ENCODE assay signal across 1 cellular context in the genomic region with DNA sequence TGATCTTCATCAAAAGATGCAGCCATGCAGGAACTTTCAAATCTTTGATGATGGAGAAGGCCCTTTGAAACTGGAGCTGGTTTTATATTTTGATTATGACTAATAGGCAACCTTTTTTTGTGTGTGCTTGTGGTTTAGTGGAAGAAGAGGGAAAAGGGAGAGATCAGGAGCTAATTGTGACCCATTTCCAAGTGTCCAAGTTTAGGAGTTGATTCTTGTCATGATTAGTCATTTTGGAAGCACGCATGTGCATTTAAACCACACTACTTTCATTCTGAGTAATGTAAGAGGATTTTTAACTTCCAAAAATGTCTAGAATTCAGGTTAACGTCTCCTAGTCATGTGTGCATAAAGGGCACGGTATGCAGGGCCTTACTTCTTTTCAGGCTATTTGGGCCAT.
TF ChIP-seq lines count a peak whose summit lies in the region.

No MANE protein-coding gene starts in this region.

TF ChIP-seq in HepG2, 621 proteins besides CTCF, POLR2A, EP300 and RAD21 (continued from another document):
- TF ChIP-seq, protein P1, sequence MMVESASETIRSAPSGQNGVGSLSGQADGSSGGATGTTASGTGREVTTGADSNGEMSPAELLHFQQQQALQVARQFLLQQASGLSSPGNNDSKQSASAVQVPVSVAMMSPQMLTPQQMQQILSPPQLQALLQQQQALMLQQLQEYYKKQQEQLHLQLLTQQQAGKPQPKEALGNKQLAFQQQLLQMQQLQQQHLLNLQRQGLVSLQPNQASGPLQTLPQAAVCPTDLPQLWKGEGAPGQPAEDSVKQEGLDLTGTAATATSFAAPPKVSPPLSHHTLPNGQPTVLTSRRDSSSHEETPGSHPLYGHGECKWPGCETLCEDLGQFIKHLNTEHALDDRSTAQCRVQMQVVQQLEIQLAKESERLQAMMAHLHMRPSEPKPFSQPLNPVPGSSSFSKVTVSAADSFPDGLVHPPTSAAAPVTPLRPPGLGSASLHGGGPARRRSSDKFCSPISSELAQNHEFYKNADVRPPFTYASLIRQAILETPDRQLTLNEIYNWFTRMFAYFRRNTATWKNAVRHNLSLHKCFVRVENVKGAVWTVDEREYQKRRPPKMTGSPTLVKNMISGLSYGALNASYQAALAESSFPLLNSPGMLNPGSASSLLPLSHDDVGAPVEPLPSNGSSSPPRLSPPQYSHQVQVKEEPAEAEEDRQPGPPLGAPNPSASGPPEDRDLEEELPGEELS (CRISPR knock-in tag; IDR thresholded peaks at IDR 0.05): no peak
- TF ChIP-seq, protein P2, sequence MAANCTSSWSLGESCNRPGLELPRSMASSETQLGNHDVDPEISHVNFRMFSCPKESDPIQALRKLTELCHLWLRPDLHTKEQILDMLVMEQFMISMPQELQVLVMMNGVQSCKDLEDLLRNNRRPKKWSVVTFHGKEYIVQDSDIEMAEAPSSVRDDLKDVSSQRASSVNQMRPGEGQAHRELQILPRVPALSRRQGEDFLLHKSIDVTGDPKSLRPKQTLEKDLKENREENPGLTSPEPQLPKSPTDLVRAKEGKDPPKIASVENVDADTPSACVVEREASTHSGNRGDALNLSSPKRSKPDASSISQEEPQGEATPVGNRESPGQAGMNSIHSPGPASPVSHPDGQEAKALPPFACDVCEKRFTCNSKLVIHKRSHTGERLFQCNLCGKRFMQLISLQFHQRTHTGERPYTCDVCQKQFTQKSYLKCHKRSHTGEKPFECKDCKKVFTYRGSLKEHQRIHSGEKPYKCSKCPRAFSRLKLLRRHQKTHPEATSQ (CRISPR knock-in tag; IDR thresholded peaks at IDR 0.05; ENCODE audit: borderline replicate concordance): no peak
- TF ChIP-seq IKZF1 (IDR thresholded peaks at IDR 0.05) (no peak), ZFAT (CRISPR knock-in tag; conservative IDR thresholded peaks at IDR 0.05) (no peak), SPEN (CRISPR knock-in tag; IDR thresholded peaks at IDR 0.05; ENCODE audit: low read depth) (no peak), PHF8 (CRISPR knock-in tag; IDR thresholded peaks at IDR 0.05) (no peak), MBD4 (IDR thresholded peaks at IDR 0.05; ENCODE audit: borderline replicate concordance, low read length) (no peak), ZFP82 (CRISPR knock-in tag; IDR thresholded peaks at IDR 0.05; ENCODE audit: borderline replicate concordance) (no peak), SRSF9 (IDR thresholded peaks at IDR 0.05; ENCODE audit: borderline replicate concordance, insufficient read depth, low read depth, low read length, poor library complexity, severe bottlenecking) (no peak), MAFF (IDR thresholded peaks at IDR 0.05; ENCODE audit: low read depth, low read length) (no peak), XBP1 (CRISPR knock-in tag; IDR thresholded peaks at IDR 0.05) (no peak), NFKB2 (CRISPR knock-in tag; IDR thresholded peaks at IDR 0.05; ENCODE audit: borderline replicate concordance) (no peak), ZMYM2 (CRISPR knock-in tag; IDR thresholded peaks at IDR 0.05) (no peak), KLF13 (CRISPR knock-in tag; IDR thresholded peaks at IDR 0.05) (no peak), ZNF207 (IDR thresholded peaks at IDR 0.05; ENCODE audit: borderline replicate concordance) (no peak)
